ENCODE assay signal across 1 cellular context in genomic region chr1:94270801-94271203, GRCh38.
TF ChIP-seq lines count a peak whose summit lies in the region.

No MANE protein-coding gene starts in this region.

TF ChIP-seq in HCT116, 20 proteins besides CTCF, POLR2A, EP300 and RAD21 (continued from another document):
- TF ChIP-seq REST (IDR thresholded peaks at IDR 0.05; ENCODE audit: low read depth) (no peak), SIN3A (IDR thresholded peaks at IDR 0.05; ENCODE audit: low read depth) (no peak)
